10 cellular contexts compared by ENCODE assay signal in genomic region chr15:92638291-92638708, GRCh38. TPM values are rescaled to one million over a fixed set of nuclear protein-coding genes. Genes with fewer than 3 reads are reported as not detected.
DNase-seq lines count a peak whose midpoint lies in the region; ATAC-seq, FAIRE-seq and TF ChIP-seq lines count a peak whose summit lies in the region.
"Had no signal": no experiment of that assay in that cellular context is flagged by ENCODE, and none has a peak within 500 bp of the region (broad histone marks: within the 10 kb centered on the region; RNA-seq: fewer than 3 reads in every experiment).

No MANE protein-coding gene starts in this region.

- no peak overlapping the region for H3K18ac ChIP-seq in mesendoderm (ENCODE audit: low read length)

- no peak overlapping the region for H4K8ac ChIP-seq in mesendoderm (ENCODE audit: low read depth, low read length)

- peaks cover 100% of the 10 kb centered on the region for H3K79me2 ChIP-seq in MM.1S (ENCODE audit: low read length)
- H3K79me2 ChIP-seq in mesendoderm (ENCODE audit: control insufficient read depth, insufficient read depth, low read length): peaks cover 72% of the 10 kb centered on the region

- H2BK15ac ChIP-seq in mesendoderm (replicated peaks; ENCODE audit: low read depth): no peak overlapping the region

- H3K9me3 Mint-ChIP-seq in activated T-cell treated with anti-CD3 and anti-CD28 coated beads, Interleukin-2, amount 50 U/mL, for 72 hours: peaks cover 0 to 6% of the 10 kb centered on the region in 2 donors

- no peaks in the 10 kb centered on the region for H3K9me2 ChIP-seq in MM.1S (replicated peaks; ENCODE audit: insufficient read depth, low read length)

- peak overlapping the region; percentile 18 for H2BK5ac ChIP-seq in mesendoderm (ENCODE audit: low read length)

- peaks cover 20 to 38% (median 30%) of the 10 kb centered on the region in 11 experiments for H3K9me3 ChIP-seq in BLaER1 treated with 17β-estradiol and CSF1 and Interleukin-3, amounts not matched to agents 10 nM and 100 nM (replicated peaks in 1 of 11)
- no peaks in the 10 kb centered on the region for H3K9me3 ChIP-seq in MM.1S (replicated peaks; ENCODE audit: insufficient read depth, low read length)

- no peak overlapping the region for H3K23ac ChIP-seq in mesendoderm (ENCODE audit: low read length)

- ATAC-seq in activated T-cell treated with anti-CD3 and anti-CD28 coated beads, Interleukin-2, amount 50 U/mL, for 72 hours (replicated peaks in 1 of 2): no peak

- H3K4me1 Mint-ChIP-seq in activated T-cell treated with anti-CD3 and anti-CD28 coated beads, Interleukin-2, amount 50 U/mL, for 72 hours (ENCODE audit: low read depth): peaks cover 6% of the 10 kb centered on the region

- H2AK5ac ChIP-seq in mesendoderm (ENCODE audit: low read length): peak overlapping the region; percentile 10

- no peak for TF ChIP-seq CTCF in MM.1S (IDR thresholded peaks at IDR 0.05; ENCODE audit: low read length)

- H3K56ac ChIP-seq in mesendoderm (ENCODE audit: low read length): peak overlapping the region; percentile 90

- peak overlapping the region in 4 of 11 experiments; percentile 5 to 20 (median 8); a peak in 3 of 22 replicates for H3K9ac ChIP-seq in BLaER1 treated with 17β-estradiol and CSF1 and Interleukin-3, amounts not matched to agents 10 nM and 100 nM
- peak overlapping the region; percentile 73 for H3K9ac ChIP-seq in MM.1S (ENCODE audit: low read length)
- H3K9ac ChIP-seq in mesendoderm (ENCODE audit: low read length): peak overlapping the region; percentile 44
- H3K9ac ChIP-seq: GM23248 had no signal

- H3K27me3 Mint-ChIP-seq in activated T-cell treated with anti-CD3 and anti-CD28 coated beads, Interleukin-2, amount 50 U/mL, for 72 hours (ENCODE audit: low read depth): peaks cover 10% of the 10 kb centered on the region

- WGBS in mesendoderm (ENCODE audit: extremely low coverage, insufficient coverage, low lambda C conversion rate): no CpG with 5 or more reads among the region's 9 CpGs

- H3K36me3 ChIP-seq in BLaER1 treated with 17β-estradiol and CSF1 and Interleukin-3, amounts not matched to agents 10 nM and 100 nM: no peaks in the 10 kb centered on the region
- no peaks in the 10 kb centered on the region for H3K36me3 ChIP-seq in MM.1S (replicated peaks; ENCODE audit: insufficient read depth, low read length)
- no peaks in the 10 kb centered on the region for H3K36me3 ChIP-seq in mesendoderm (ENCODE audit: control insufficient read depth, insufficient read depth, low read length)

- H3K27ac ChIP-seq in BLaER1 treated with 17β-estradiol and CSF1 and Interleukin-3, amounts not matched to agents 10 nM and 100 nM: peak overlapping the region in 5 of 11 experiments; percentile 15 to 67 (median 56); a peak in 6 of 22 replicates
- peak overlapping the region; percentile 95 for H3K27ac ChIP-seq in MM.1S (ENCODE audit: low read length)
- H3K27ac ChIP-seq in mesendoderm (ENCODE audit: low read depth, low read length): no peak overlapping the region
- H3K27ac ChIP-seq: GM23248 had no signal

- no peaks in the 10 kb centered on the region for H4K20me1 ChIP-seq in BLaER1 treated with 17β-estradiol and CSF1 and Interleukin-3, amounts not matched to agents 10 nM and 100 nM
- H4K20me1 ChIP-seq in MM.1S (ENCODE audit: insufficient read depth, low read length): no peaks in the 10 kb centered on the region

- H3K36me3 Mint-ChIP-seq in activated T-cell treated with anti-CD3 and anti-CD28 coated beads, Interleukin-2, amount 50 U/mL, for 72 hours (ENCODE audit: insufficient read depth in 2 of 2): peaks cover 0 to 7% of the 10 kb centered on the region in 2 donors

- no peaks in the 10 kb centered on the region for H3K27me3 ChIP-seq in BLaER1 treated with 17β-estradiol and CSF1 and Interleukin-3, amounts not matched to agents 10 nM and 100 nM
- H3K27me3 ChIP-seq in MM.1S (replicated peaks; ENCODE audit: insufficient read depth, low read length) (no peaks in the 10 kb centered on the region), mesendoderm (ENCODE audit: insufficient read depth, low read length, poor library complexity) (no peaks in the 10 kb centered on the region)

- peak overlapping the region; percentile 61 for H2AFZ ChIP-seq in MM.1S (ENCODE audit: low read length)
- H2AFZ ChIP-seq: GM23248 had no signal

- peak overlapping the region in 10 of 11 experiments; percentile 6 to 74 (median 68); a peak in 19 of 22 replicates for H3K4me2 ChIP-seq in BLaER1 treated with 17β-estradiol and CSF1 and Interleukin-3, amounts not matched to agents 10 nM and 100 nM
- H3K4me2 ChIP-seq in MM.1S (ENCODE audit: low read depth, low read length) (peak overlapping the region; percentile 79), mesendoderm (ENCODE audit: low read length) (no peak overlapping the region)

- no peak overlapping the region for H2BK120ac ChIP-seq in mesendoderm (ENCODE audit: low read depth, low read length)

- DNase-seq in MM.1S (peak; percentile 73), SHP77 treated with DMSO at 0.1 percent for 48 hours (lab: John Stamatoyannopoulos, UW) (peak; percentile 89), mesendoderm (no peak), COLO829 (ENCODE audit: low spot score) (no peak), frontal cortex (ENCODE audit: low spot score in 2 of 2) (no peak)
- DNase-seq in activated T-cell treated with anti-CD3 and anti-CD28 coated beads, Interleukin-2, amount 50 U/mL, for 72 hours: no peak
- DNase-seq in activated naive CD4-positive, alpha-beta T cell (lab: John Stamatoyannopoulos, UW): no peak
- DNase-seq: EL, GM23248 had no signal

- peaks cover 30% of the 10 kb centered on the region for H3F3A ChIP-seq in MM.1S (ENCODE audit: insufficient read depth, low read length)

- no peak for FAIRE-seq in frontal cortex (lab: Jason Lieb, UNC)

- no peak overlapping the region for H3K27ac Mint-ChIP-seq in activated T-cell treated with anti-CD3 and anti-CD28 coated beads, Interleukin-2, amount 50 U/mL, for 72 hours

- H4K5ac ChIP-seq in mesendoderm (ENCODE audit: low read length): no peak overlapping the region

- peaks cover 6 to 58% (median 57%) of the 10 kb centered on the region in 10 experiments; a peak in 19 of 20 replicates for H3K4me1 ChIP-seq in BLaER1 treated with 17β-estradiol and CSF1 and Interleukin-3, amounts not matched to agents 10 nM and 100 nM
- H3K4me1 ChIP-seq in MM.1S (ENCODE audit: low read length): peaks cover 38% of the 10 kb centered on the region
- peaks cover 22% of the 10 kb centered on the region for H3K4me1 ChIP-seq in mesendoderm (ENCODE audit: control insufficient read depth, low read depth, low read length)

- no peak overlapping the region for H3K4me3 ChIP-seq in BLaER1 treated with 17β-estradiol and CSF1 and Interleukin-3, amounts not matched to agents 10 nM and 100 nM
- H3K4me3 ChIP-seq in MM.1S (ENCODE audit: low read length) (peak overlapping the region; percentile 51), mesendoderm (ENCODE audit: low read length) (no peak overlapping the region)
- H3K4me3 ChIP-seq: GM23248 had no signal

- H3K79me1 ChIP-seq in mesendoderm (ENCODE audit: low read length): peaks cover 15% of the 10 kb centered on the region

- no peak overlapping the region for H3K4me3 Mint-ChIP-seq in activated T-cell treated with anti-CD3 and anti-CD28 coated beads, Interleukin-2, amount 50 U/mL, for 72 hours

- peak overlapping the region; percentile 44 for H3K4ac ChIP-seq in mesendoderm (ENCODE audit: low read depth, low read length)

RNA-seq across cellular contexts. Expression of gene FAM174B, which starts 17.3 kb away (rescaled TPM):
- 75.6 TPM for polyA plus RNA-seq in mesendoderm (2013, experiment 1 of 2)
- 71.2 TPM for polyA plus RNA-seq in mesendoderm (2013, experiment 2 of 2)
- total RNA-seq in activated T-cell treated with anti-CD3 and anti-CD28 coated beads, Interleukin-2, amount 50 U/mL, for 72 hours: 1 to 10 TPM; 5.0 to 9.9 TPM
- total RNA-seq in frontal cortex: 16.7 TPM

Comparison
In these comparisons a context has a peak if more than half of its experiments do, and no peak if none do; other contexts are left out.
1. DNase-seq: peak in MM.1S (single experiment) and SHP77 treated with DMSO at 0.1 percent for 48 hours (single experiment); none in mesendoderm (single experiment), COLO829 (single experiment), activated T-cell treated with anti-CD3 and anti-CD28 coated beads, Interleukin-2, amount 50 U/mL, for 72 hours (0 of 2), frontal cortex (0 of 2) and activated naive CD4-positive, alpha-beta T cell (0 of 4).